In genomic region chr9:36092509-36093215, GRCh38 we compare ENCODE assay signal across 7 cellular contexts. TPM values are rescaled to one million over a fixed set of nuclear protein-coding genes. Genes with fewer than 3 reads are reported as not detected.
DNase-seq lines count a peak whose midpoint lies in the region; ATAC-seq and TF ChIP-seq lines count a peak whose summit lies in the region.

No MANE protein-coding gene starts in this region.

- peak; percentile 22 for DNase-seq in activated T-cell treated with anti-CD3 and anti-CD28 coated beads, Interleukin-2, amount 50 U/mL, for 1 hour
- DNase-seq in osteocyte (ENCODE audit: extremely low spot score, unreplicated experiment) (no peak), KBM-7 (no peak), NCI-H2107 (lab: John Stamatoyannopoulos, UW) (no peak)

- H3K9me3 Mint-ChIP-seq in osteocyte (ENCODE audit: unreplicated experiment), result no peaks in the 10 kb centered on the region

- in situ Hi-C loops in KBM-7 (cut with MboI; ENCODE audit: low pct_unique_long_range_greater_than_20kb, low sequenced_read_pairs), result no loop called here

- no peak overlapping the region for H3K4me3 Mint-ChIP-seq in osteocyte (ENCODE audit: unreplicated experiment)

- H3K4me1 Mint-ChIP-seq in osteocyte (ENCODE audit: unreplicated experiment), result peaks cover 45% of the 10 kb centered on the region

- no peaks in the 10 kb centered on the region for H3K27me3 Mint-ChIP-seq in osteocyte (ENCODE audit: unreplicated experiment)

- H3K27ac Mint-ChIP-seq in osteocyte (ENCODE audit: unreplicated experiment), result peak overlapping the region; percentile 56

- peaks cover 12% of the 10 kb centered on the region for H3K36me3 Mint-ChIP-seq in osteocyte (ENCODE audit: unreplicated experiment)

- peak; percentile 68 for ATAC-seq in GM21360 (IDR thresholded peaks at IDR 0.05; ENCODE audit: unreplicated experiment)
- peak; percentile 84 for ATAC-seq in HG03457 (IDR thresholded peaks at IDR 0.05; ENCODE audit: unreplicated experiment)
- ATAC-seq in GM21526 (IDR thresholded peaks at IDR 0.05; ENCODE audit: low FRiP score, unreplicated experiment), result no peak

- TF ChIP-seq CTCF in osteocyte (IDR thresholded peaks at IDR 0.05), result no peak

RNA-seq across cellular contexts. Expression of gene GLIPR2, which starts 43.9 kb away (rescaled TPM):
- 29.1 and 30.6 TPM in 2 replicates for total RNA-seq in osteocyte

RNA-seq across cellular contexts. Expression of gene RECK, which starts 55.9 kb away (rescaled TPM):
- total RNA-seq in osteocyte, result 25.7 and 27.1 TPM in 2 replicates
